In the genomic region with DNA sequence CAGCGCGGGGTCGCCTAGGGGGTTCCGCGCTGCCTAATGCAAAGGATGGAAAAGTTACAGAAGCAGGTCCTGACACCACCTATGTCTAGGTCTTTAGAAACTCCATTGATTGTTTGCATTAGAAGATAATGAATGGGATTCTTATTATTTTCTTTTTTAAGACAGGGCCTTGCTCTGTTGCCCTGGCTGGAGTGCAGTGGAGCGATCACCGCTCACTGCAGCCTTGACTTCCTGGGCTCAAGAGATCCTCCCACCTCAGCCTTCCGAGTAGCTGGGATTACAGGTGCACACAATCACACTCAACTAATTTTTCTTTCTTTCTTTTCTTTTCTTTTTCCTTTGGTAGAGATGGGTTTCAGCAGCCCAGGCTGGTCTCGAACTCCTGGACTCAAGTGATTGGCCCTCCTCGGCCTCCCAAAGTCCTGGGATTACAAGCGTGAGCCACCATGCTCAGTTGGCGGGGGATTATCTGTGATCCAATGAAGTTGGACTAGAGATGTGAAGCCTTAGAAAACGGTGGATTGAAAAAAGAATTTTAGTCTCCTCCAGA, we compare ENCODE assay signal across 8 cellular contexts. TPM values are rescaled to one million over a fixed set of nuclear protein-coding genes. Genes with fewer than 3 reads are reported as not detected.
A peak's percentile ranks its signal among the peaks of the same experiment; 100 is the strongest.
DNase-seq lines count a peak whose midpoint lies in the region; ATAC-seq and TF ChIP-seq lines count a peak whose summit lies in the region.

No MANE protein-coding gene starts in this region.

- DNase-seq in AG10803 (ENCODE audit: low read depth), result no peak
- no peak for DNase-seq in chondrocyte (ENCODE audit: low spot score)
- no peak for DNase-seq in SW 1271 (lab: John Stamatoyannopoulos, UW)
- no peak for DNase-seq in G401 (ENCODE audit: low spot score)
- no peak for DNase-seq in NCI-H524 treated with DMSO at 0.1 percent for 48 hours (lab: John Stamatoyannopoulos, UW)

- peak overlapping the region; percentile 77 for H2AFZ ChIP-seq in neural cell (ENCODE audit: low read depth, low read length)

- H3K4me2 ChIP-seq in neural cell (ENCODE audit: low read length), result no peak overlapping the region

- H3K79me2 ChIP-seq in neural cell (replicated peaks; ENCODE audit: insufficient read depth, low read length), result peaks cover 32% of the 10 kb centered on the region

- peak overlapping the region; percentile 90 for H3K4me3 ChIP-seq in AG10803 (ENCODE audit: low read length)
- peak overlapping the region; percentile 91 for H3K4me3 ChIP-seq in neural cell (ENCODE audit: low read length)

- H3K27me3 ChIP-seq in neural cell (ENCODE audit: insufficient read depth, low read depth, low read length), result no peaks in the 10 kb centered on the region

- peak overlapping the region; percentile 92 for H3K9ac ChIP-seq in neural cell (ENCODE audit: low read length)

- H3K4me1 Mint-ChIP-seq in chondrocyte (ENCODE audit: low read depth), result peaks cover 24% of the 10 kb centered on the region

- in situ Hi-C loops in G401 (cut with HindIII; ENCODE audit: low sequenced_read_pairs), result no loop called here

- TF ChIP-seq RAD21 in neural cell (conservative IDR thresholded peaks at IDR 0.05), result no peak

- ATAC-seq in GM19468 (IDR thresholded peaks at IDR 0.05; ENCODE audit: extremely low read depth, unreplicated experiment) (peak; percentile 1), HG03571 (IDR thresholded peaks at IDR 0.05; ENCODE audit: unreplicated experiment) (peak; percentile 25)

- TF ChIP-seq EP300 in neural cell (conservative IDR thresholded peaks at IDR 0.05; ENCODE audit: poor library complexity, severe bottlenecking), result no peak

- peak overlapping the region; percentile 94 for H3K27ac ChIP-seq in neural cell (ENCODE audit: low read length)

- no peaks in the 10 kb centered on the region for H4K20me1 ChIP-seq in neural cell (ENCODE audit: insufficient read depth)

- no peaks in the 10 kb centered on the region for H3K36me3 ChIP-seq in neural cell (ENCODE audit: insufficient read depth, low read length)

- H3K4me3 Mint-ChIP-seq in chondrocyte (ENCODE audit: unreplicated experiment), result peak overlapping the region; percentile 95

- no peaks in the 10 kb centered on the region for H3K9me3 ChIP-seq in neural cell (ENCODE audit: low read length)

- no peaks in the 10 kb centered on the region for H3K9me2 ChIP-seq in neural cell (ENCODE audit: insufficient read depth, low read length)

- TF ChIP-seq CTCF in AG10803 (conservative IDR thresholded peaks at IDR 0.05; ENCODE audit: low read length) (no peak), chondrocyte (IDR thresholded peaks at IDR 0.05) (no peak), neural cell (IDR thresholded peaks at IDR 0.05; ENCODE audit: poor library complexity, severe bottlenecking) (peak; percentile 39)

- peak overlapping the region; percentile 95 for H3K27ac Mint-ChIP-seq in chondrocyte (ENCODE audit: unreplicated experiment)

- peaks cover 3% of the 10 kb centered on the region for H3K36me3 Mint-ChIP-seq in chondrocyte (ENCODE audit: low read depth)

- no peaks in the 10 kb centered on the region for H3K9me3 Mint-ChIP-seq in chondrocyte (ENCODE audit: low read depth)

- H3F3A ChIP-seq in neural cell (ENCODE audit: insufficient read depth, low read length, poor library complexity, severe bottlenecking), result peaks cover 5% of the 10 kb centered on the region

- H3K27me3 Mint-ChIP-seq in chondrocyte (ENCODE audit: low read depth), result no peaks in the 10 kb centered on the region

TF ChIP-seq in neural cell, 6 proteins besides CTCF, POLR2A, EP300 and RAD21:
- TF ChIP-seq EZH2 (IDR thresholded peaks at IDR 0.05; ENCODE audit: borderline replicate concordance, insufficient read depth, low read length, poor library complexity, severe bottlenecking) (no peak), SMC3 (conservative IDR thresholded peaks at IDR 0.05; ENCODE audit: poor library complexity) (peak; percentile 9), MXI1 (conservative IDR thresholded peaks at IDR 0.05; ENCODE audit: poor library complexity, severe bottlenecking) (no peak), POLR2AphosphoS5 (IDR thresholded peaks at IDR 0.05) (no peak), TAF1 (IDR thresholded peaks at IDR 0.05; ENCODE audit: low read depth) (no peak)
- TF ChIP-seq, protein P1, sequence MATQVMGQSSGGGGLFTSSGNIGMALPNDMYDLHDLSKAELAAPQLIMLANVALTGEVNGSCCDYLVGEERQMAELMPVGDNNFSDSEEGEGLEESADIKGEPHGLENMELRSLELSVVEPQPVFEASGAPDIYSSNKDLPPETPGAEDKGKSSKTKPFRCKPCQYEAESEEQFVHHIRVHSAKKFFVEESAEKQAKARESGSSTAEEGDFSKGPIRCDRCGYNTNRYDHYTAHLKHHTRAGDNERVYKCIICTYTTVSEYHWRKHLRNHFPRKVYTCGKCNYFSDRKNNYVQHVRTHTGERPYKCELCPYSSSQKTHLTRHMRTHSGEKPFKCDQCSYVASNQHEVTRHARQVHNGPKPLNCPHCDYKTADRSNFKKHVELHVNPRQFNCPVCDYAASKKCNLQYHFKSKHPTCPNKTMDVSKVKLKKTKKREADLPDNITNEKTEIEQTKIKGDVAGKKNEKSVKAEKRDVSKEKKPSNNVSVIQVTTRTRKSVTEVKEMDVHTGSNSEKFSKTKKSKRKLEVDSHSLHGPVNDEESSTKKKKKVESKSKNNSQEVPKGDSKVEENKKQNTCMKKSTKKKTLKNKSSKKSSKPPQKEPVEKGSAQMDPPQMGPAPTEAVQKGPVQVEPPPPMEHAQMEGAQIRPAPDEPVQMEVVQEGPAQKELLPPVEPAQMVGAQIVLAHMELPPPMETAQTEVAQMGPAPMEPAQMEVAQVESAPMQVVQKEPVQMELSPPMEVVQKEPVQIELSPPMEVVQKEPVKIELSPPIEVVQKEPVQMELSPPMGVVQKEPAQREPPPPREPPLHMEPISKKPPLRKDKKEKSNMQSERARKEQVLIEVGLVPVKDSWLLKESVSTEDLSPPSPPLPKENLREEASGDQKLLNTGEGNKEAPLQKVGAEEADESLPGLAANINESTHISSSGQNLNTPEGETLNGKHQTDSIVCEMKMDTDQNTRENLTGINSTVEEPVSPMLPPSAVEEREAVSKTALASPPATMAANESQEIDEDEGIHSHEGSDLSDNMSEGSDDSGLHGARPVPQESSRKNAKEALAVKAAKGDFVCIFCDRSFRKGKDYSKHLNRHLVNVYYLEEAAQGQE (IDR thresholded peaks at IDR 0.05; ENCODE audit: borderline replicate concordance), result no peak

RNA-seq across cellular contexts. Expression of gene IDH1, which starts 0.8 kb away (rescaled TPM):
- 68.5 to 78.2 TPM (median 75.9 TPM) in 3 replicates for total RNA-seq in chondrocyte
- 316 and 354 TPM in 2 replicates for polyA plus RNA-seq in neural cell
- 336 and 342 TPM in 2 replicates for polyA minus RNA-seq in neural cell
- 440 and 536 TPM in 2 replicates for total RNA-seq in G401 (2014; rRNA removed; shearing (Covaris generic))

RNA-seq across cellular contexts. Expression of gene PIKFYVE, which starts 10.4 kb away (rescaled TPM):
- total RNA-seq in chondrocyte, result 24.7 to 29.3 TPM (median 28.3 TPM) in 3 replicates
- polyA plus RNA-seq in neural cell, result 23.2 and 27.1 TPM in 2 replicates
- 48.0 and 66.4 TPM in 2 replicates for polyA minus RNA-seq in neural cell
- 21.2 and 29.2 TPM in 2 replicates for total RNA-seq in G401 (2014; rRNA removed; shearing (Covaris generic))
